Comparison of ENCODE assay signal across 1 cellular context in the genomic region with DNA sequence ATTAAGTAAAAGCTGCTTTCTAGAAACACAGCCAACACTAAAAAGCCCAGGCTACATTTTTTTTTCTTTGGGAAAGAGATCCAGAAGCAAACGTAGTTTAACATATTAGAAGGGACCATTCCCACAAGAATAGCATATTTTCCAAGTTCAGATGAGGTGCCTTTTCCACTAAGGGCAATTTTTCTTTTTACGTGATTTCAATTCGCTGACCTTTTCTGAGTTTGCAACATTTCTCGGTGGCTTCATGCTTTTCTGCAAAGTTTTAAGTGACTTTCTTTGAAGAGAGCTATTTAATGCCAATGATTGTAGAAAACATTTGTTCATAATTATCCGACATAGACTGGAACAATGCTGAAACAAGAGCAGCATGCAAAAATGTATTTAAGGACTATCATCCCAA.
TF ChIP-seq lines count a peak whose summit lies in the region.

No MANE protein-coding gene starts in this region.

TF ChIP-seq in GM23338, 12 proteins besides CTCF, POLR2A, EP300 and RAD21 (continued from another document):
- no peak for TF ChIP-seq REST (IDR thresholded peaks at IDR 0.05; ENCODE audit: unreplicated experiment)
- no peak for TF ChIP-seq NANOG (IDR thresholded peaks at IDR 0.05; ENCODE audit: borderline replicate concordance)
